Comparison of ENCODE assay signal across 8 cellular contexts in the genomic region with DNA sequence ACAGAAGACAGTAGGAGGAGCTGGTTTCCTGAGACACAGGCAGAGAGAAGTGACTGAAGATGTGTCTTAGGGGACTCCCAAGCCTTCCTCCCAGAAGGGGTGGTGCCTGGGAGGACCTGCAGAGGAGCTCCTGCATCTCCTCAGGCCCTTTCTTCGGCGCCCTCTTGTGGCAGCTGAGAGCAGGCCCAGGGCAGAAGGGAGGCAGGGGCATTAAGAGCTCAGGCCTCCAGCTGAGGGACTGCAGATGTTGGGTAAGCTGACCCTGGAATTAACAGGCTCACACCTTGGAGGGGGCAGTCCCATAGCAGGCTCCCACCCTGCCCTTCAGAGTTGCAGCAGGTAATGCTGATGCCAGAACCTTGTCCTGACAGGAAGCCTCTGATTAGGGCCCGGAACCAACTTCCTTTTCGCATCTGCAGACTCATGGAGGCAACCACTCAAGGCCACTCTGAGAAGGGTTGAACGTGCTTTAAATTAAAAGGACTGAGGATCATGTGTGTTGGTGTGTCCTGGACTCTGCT.
DNase-seq lines count a peak whose midpoint lies in the region; ATAC-seq and TF ChIP-seq lines count a peak whose summit lies in the region.
"Not testable (repeated sequence)": the region's sequence is repeated elsewhere in the genome, so short reads cannot be mapped to it uniquely, and the experiment has no call there.

No MANE protein-coding gene starts in this region.

- peaks cover 54% of the 10 kb centered on the region for H3K4me1 Mint-ChIP-seq in activated B cell treated with CpG ODN at 0.5 μM for 24 hours

- not testable (repeated sequence) for H3K27me3 ChIP-seq in MG63, hepatocyte

- TF ChIP-seq CTCF in AG09319 (IDR thresholded peaks at IDR 0.05; ENCODE audit: low read depth, low read length) = peak; percentile 11
- TF ChIP-seq CTCF in activated B cell treated with CpG ODN at 0.5 μM for 24 hours (IDR thresholded peaks at IDR 0.05) = not testable (repeated sequence)
- TF ChIP-seq CTCF in hepatocyte (IDR thresholded peaks at IDR 0.05; ENCODE audit: poor library complexity) = peak; percentile 32

- not testable (repeated sequence) for H2AFZ ChIP-seq in hepatocyte

- H3K36me3 ChIP-seq in MG63; hepatocyte (replicated peaks; ENCODE audit: insufficient read depth, low read depth): not testable (repeated sequence)

- H3K4me2 ChIP-seq in hepatocyte = not testable (repeated sequence)

- 60% methylated on average over 5 of the region's 5 CpGs for WGBS in hepatocyte (ENCODE audit: low lambda C conversion rate, missing lambda C conversion rate)

- H3K27ac Mint-ChIP-seq in activated B cell treated with CpG ODN at 0.5 μM for 24 hours = peak overlapping the region; percentile 87

- not testable (repeated sequence) for H3K4me3 ChIP-seq in MG63, hepatocyte

- CTCF ChIA-PET in activated B cell treated with CpG ODN at 0.5 μM for 24 hours (lab: Charles Lee) = interaction anchor here (0.7 to 1.5 kb wide), 7 partner anchors 8 to 144 kb away, joined by 3 to 12 read pairs (median 6); no protein-coding TSS in a partner anchor

- peak overlapping the region; percentile 79 for H3K4me3 Mint-ChIP-seq in activated B cell treated with CpG ODN at 0.5 μM for 24 hours

- not testable (repeated sequence) for H3K36me3 Mint-ChIP-seq in activated B cell treated with CpG ODN at 0.5 μM for 24 hours (ENCODE audit: low read depth)

- not testable (repeated sequence) for H4K20me1 ChIP-seq in hepatocyte (ENCODE audit: insufficient read depth, poor library complexity, severe bottlenecking)

- H3K9me3 ChIP-seq in MG63; hepatocyte (ENCODE audit: low read depth): not testable (repeated sequence)

- H3K79me2 ChIP-seq in hepatocyte = not testable (repeated sequence)

- H3K4me1 ChIP-seq in hepatocyte (ENCODE audit: insufficient read depth) = not testable (repeated sequence)

- H3K9me3 Mint-ChIP-seq in activated B cell treated with CpG ODN at 0.5 μM for 24 hours = not testable (repeated sequence)

- not testable (repeated sequence) for H3K27me3 Mint-ChIP-seq in activated B cell treated with CpG ODN at 0.5 μM for 24 hours

- not testable (repeated sequence) for DNase-seq in AG09319 (ENCODE audit: extremely low read depth, low read depth); hepatocyte (ENCODE audit: low spot score)
- peak; percentile 47 for DNase-seq in MG63
- DNase-seq in activated B cell treated with CpG ODN at 0.5 μM for 24 hours = peak; percentile 53
- peak; percentile 55 for DNase-seq in activated naive CD8-positive, alpha-beta T cell treated with anti-CD3 and anti-CD28 coated beads, Interleukin-2, amount 50 U/mL, for 16 hours (ENCODE audit: low read depth, low spot score)
- DNase-seq in stimulated activated CD4-positive, alpha-beta T cell treated with anti-CD3 and anti-CD28 coated beads, Interleukin-1b, Interleukin-23, amount 100 ng/mL, for 1 hour (ENCODE audit: low read depth in 2 of 2) = peak; percentile 55 to 58

- intact Hi-C loops in activated B cell treated with CpG ODN at 0.5 μM for 24 hours (cut with micrococcal nuclease) = loop anchor here (2.0 kb wide), 1 partner anchor 16 kb away; no protein-coding TSS in a partner anchor

- POLR2A ChIA-PET in activated B cell treated with CpG ODN at 0.5 μM for 24 hours (lab: Charles Lee) = not testable (repeated sequence)

- H3K9me2 ChIP-seq in hepatocyte (replicated peaks; ENCODE audit: insufficient read depth) = not testable (repeated sequence)

- ATAC-seq in GM18867 (IDR thresholded peaks at IDR 0.05; ENCODE audit: unreplicated experiment) (peak; percentile 71), HG02763 (IDR thresholded peaks at IDR 0.05; ENCODE audit: unreplicated experiment) (peak; percentile 74), activated B cell treated with CpG ODN at 0.5 μM for 24 hours (ENCODE audit: low read depth) (peak; percentile 75)

- not testable (repeated sequence) for H3K27ac ChIP-seq in hepatocyte
